ENCODE assay signal across 19 cellular contexts in the genomic region with DNA sequence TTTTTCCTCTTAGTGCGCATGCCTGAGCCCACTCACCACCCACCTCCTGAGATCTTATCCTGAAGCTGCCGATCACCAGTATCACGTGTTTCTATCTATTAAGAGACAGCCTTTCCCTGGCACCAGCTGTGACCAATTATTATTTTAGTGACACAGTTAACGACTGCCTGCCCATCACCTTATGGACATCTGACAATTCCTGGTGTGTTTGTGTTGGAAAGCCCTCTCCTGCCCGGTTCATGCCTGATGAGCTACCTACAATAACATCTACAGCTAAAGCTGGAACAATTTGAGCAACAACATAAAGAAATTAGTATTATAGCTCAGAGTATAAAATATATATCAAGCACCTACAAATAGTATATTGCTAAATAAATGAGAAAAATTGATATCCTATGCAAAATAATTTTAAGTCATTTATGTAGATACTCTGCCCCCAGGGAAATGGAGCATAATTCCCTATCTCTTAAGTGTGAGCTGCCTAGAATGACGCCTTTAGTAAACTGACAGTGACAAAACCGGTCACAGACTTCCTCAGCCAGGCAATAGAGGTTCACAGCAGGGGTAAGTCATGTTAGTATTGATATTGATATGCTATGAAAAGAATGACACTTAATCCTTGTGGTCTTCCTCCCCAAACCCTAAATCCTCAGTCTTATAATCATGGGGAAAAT.
"Had no signal": no experiment of that assay in that cellular context is flagged by ENCODE, and none has a peak within 500 bp of the region (broad histone marks: within the 10 kb centered on the region; RNA-seq: fewer than 3 reads in every experiment).

No MANE protein-coding gene starts in this region.

- DNase-seq: effector CD8-positive, alpha-beta T cell; endodermal cell; foreskin fibroblast; gastrocnemius medialis; head of caudate nucleus; mesenchymal stem cell; mucosa of descending colon; naive B cell; right cardiac atrium; sigmoid colon; stimulated activated CD4-positive, alpha-beta T cell treated with anti-CD3 and anti-CD28 coated beads, Interleukin-2, amount 100 ng/mL, for 24 hours; stimulated activated CD4-positive, alpha-beta T cell treated with anti-CD3 and anti-CD28 coated beads, Interleukin-4, amount 100 ng/mL, for 24 hours; stimulated activated naive CD4-positive, alpha-beta T cell treated with Interleukin-2 at 50 U/mL for 16 hours; substantia nigra; tibial artery had no signal

- ATAC-seq: esophagus mucosa; gastrocnemius medialis; left lobe of liver; mucosa of descending colon; natural killer cell treated with Interleukin-12 subunit alpha and Interleukin-12 subunit beta and Interleukin-15 and Interleukin-18, amount 100 ng/mL, for 72 hours; right cardiac atrium; stimulated activated effector memory CD8-positive, alpha-beta T cell treated with anti-CD3 and anti-CD28 coated beads, Interleukin-12 subunit alpha, Interleukin-12 subunit beta, amount 100 ng/mL, for 72 hours had no signal
